In genomic region chr18:9868857-9869712, GRCh38 we compare ENCODE assay signal across 1 cellular context.
TF ChIP-seq lines count a peak whose summit lies in the region.

No MANE protein-coding gene starts in this region.

TF ChIP-seq in GM12878, 131 proteins besides CTCF, POLR2A, EP300 and RAD21 (continued from another document):
- TF ChIP-seq, protein P1, sequence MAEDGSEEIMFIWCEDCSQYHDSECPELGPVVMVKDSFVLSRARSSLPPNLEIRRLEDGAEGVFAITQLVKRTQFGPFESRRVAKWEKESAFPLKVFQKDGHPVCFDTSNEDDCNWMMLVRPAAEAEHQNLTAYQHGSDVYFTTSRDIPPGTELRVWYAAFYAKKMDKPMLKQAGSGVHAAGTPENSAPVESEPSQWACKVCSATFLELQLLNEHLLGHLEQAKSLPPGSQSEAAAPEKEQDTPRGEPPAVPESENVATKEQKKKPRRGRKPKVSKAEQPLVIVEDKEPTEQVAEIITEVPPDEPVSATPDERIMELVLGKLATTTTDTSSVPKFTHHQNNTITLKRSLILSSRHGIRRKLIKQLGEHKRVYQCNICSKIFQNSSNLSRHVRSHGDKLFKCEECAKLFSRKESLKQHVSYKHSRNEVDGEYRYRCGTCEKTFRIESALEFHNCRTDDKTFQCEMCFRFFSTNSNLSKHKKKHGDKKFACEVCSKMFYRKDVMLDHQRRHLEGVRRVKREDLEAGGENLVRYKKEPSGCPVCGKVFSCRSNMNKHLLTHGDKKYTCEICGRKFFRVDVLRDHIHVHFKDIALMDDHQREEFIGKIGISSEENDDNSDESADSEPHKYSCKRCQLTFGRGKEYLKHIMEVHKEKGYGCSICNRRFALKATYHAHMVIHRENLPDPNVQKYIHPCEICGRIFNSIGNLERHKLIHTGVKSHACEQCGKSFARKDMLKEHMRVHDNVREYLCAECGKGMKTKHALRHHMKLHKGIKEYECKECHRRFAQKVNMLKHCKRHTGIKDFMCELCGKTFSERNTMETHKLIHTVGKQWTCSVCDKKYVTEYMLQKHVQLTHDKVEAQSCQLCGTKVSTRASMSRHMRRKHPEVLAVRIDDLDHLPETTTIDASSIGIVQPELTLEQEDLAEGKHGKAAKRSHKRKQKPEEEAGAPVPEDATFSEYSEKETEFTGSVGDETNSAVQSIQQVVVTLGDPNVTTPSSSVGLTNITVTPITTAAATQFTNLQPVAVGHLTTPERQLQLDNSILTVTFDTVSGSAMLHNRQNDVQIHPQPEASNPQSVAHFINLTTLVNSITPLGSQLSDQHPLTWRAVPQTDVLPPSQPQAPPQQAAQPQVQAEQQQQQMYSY (CRISPR knock-in tag; IDR thresholded peaks at IDR 0.05) = no peak
- no peak for TF ChIP-seq SRF (IDR thresholded peaks at IDR 0.05; ENCODE audit: low read depth in 2 of 2, low read length in 2 of 2)
- no peak for TF ChIP-seq NR2C1 (IDR thresholded peaks at IDR 0.05)
- no peak for TF ChIP-seq NR2C2 (IDR thresholded peaks at IDR 0.05; ENCODE audit: borderline replicate concordance, control insufficient read depth, insufficient read length, low read depth)
- no peak for TF ChIP-seq TCF3 (IDR thresholded peaks at IDR 0.05; ENCODE audit: borderline replicate concordance, insufficient read depth, low read depth, low read length)
- no peak for TF ChIP-seq MEF2B (IDR thresholded peaks at IDR 0.05; ENCODE audit: partially characterized antibody, poor library complexity, severe bottlenecking)
- no peak for TF ChIP-seq JUNB (IDR thresholded peaks at IDR 0.05)
- TF ChIP-seq CUX1 (IDR thresholded peaks at IDR 0.05; ENCODE audit: insufficient replicate concordance, low read depth, low read length) = no peak
- TF ChIP-seq SKIL (IDR thresholded peaks at IDR 0.05; ENCODE audit: low read depth, poor library complexity, severe bottlenecking) = no peak
- no peak for TF ChIP-seq MYB (IDR thresholded peaks at IDR 0.05; ENCODE audit: borderline replicate concordance, low read depth, low read length)
- no peak for TF ChIP-seq ZNF24 (IDR thresholded peaks at IDR 0.05)
